In the genomic region with DNA sequence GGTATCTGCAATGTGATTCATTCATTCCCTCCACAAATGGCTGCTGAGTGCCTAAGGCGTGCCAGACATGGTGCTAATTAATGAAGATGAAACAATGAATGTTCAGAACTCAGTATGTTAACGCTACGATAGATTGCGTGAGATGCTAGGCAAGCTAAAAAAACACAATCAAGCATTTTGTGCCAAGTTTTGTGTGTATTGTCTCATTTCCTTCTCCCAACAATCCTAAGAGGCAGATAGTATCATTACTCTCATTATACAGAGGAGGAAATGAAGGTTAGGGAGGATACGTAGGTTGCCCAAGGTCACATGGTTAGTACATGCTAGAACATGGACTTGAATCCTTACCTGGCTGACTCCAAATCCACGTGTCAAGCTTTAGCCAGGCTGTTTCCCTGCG, we compare ENCODE assay signal across 20 cellular contexts.
"Had no signal": no experiment of that assay in that cellular context is flagged by ENCODE, and none has a peak within 500 bp of the region (broad histone marks: within the 10 kb centered on the region; RNA-seq: fewer than 3 reads in every experiment).

No MANE protein-coding gene starts in this region.

- H3K4me1 ChIP-seq: SJCRH30 had no signal

- H3K27me3 ChIP-seq: SJCRH30 had no signal

- H3K9me3 ChIP-seq: SJCRH30 had no signal

- ATAC-seq: activated CD8-positive, alpha-beta T cell treated with anti-CD3 and anti-CD28 coated beads, Interleukin-2, amount 10 ng/mL, durations not matched to agents 7 days and 5 days; WTC11 had no signal

- DNase-seq: activated CD4-positive, alpha-beta T cell treated with anti-CD3 and anti-CD28 coated beads for 48 hours; activated CD4-positive, alpha-beta T cell treated with anti-CD3 and anti-CD28 coated beads, Interleukin-2, amount 50 U/mL, for 4 hours; activated CD4-positive, CD25-positive, alpha-beta regulatory T cell treated with anti-CD3 and anti-CD28 coated beads, Interleukin-2, amount 50 U/mL, for 72 hours; activated CD8-positive, alpha-beta memory T cell treated with anti-CD3 and anti-CD28 coated beads, Interleukin-2, amount 50 U/mL, for 48 hours; activated CD8-positive, alpha-beta T cell treated with anti-CD3 and anti-CD28 coated beads, Interleukin-2, amount 10 ng/mL, durations not matched to agents 7 days and 5 days; activated effector memory CD4-positive, alpha-beta T cell treated with Interleukin-2 at 50 U/mL for 16 hours; activated naive CD4-positive, alpha-beta T cell; activated T-cell treated with anti-CD3 and anti-CD28 coated beads, Interleukin-2, amount 50 U/mL, for 24 hours; aorta; NCI-H1092; NCI-H1417; NCI-H1930; NCI-H2171; NCI-H2227 treated with DMSO at 0.1 percent for 48 hours; NCI-H446 treated with DMSO at 0.1 percent for 48 hours; NCI-H526; NCI-H774; SJCRH30 had no signal

- H3K27ac ChIP-seq: KMS-11, SJCRH30 had no signal

- H3K4me3 ChIP-seq: SJCRH30 had no signal

- H3K36me3 ChIP-seq: SJCRH30 had no signal
